10 cellular contexts compared by ENCODE assay signal in genomic region chr1:117077267-117077666, GRCh38. TPM values are rescaled to one million over a fixed set of nuclear protein-coding genes. Genes with fewer than 3 reads are reported as not detected.
DNase-seq lines count a peak whose midpoint lies in the region; ATAC-seq and TF ChIP-seq lines count a peak whose summit lies in the region.
"Had no signal": no experiment of that assay in that cellular context is flagged by ENCODE, and none has a peak within 500 bp of the region (broad histone marks: within the 10 kb centered on the region; RNA-seq: fewer than 3 reads in every experiment).

No MANE protein-coding gene starts in this region.

- no peaks in the 10 kb centered on the region for H3K4me1 ChIP-seq in OCI-LY7 (ENCODE audit: insufficient read depth, low read length, poor library complexity, severe bottlenecking)

- H4K20me1 ChIP-seq in OCI-LY7 (ENCODE audit: insufficient read depth, low read length): no peaks in the 10 kb centered on the region

- no peaks in the 10 kb centered on the region for H3K9me2 ChIP-seq in OCI-LY7 (ENCODE audit: insufficient read depth, low read length)

- DNase-seq in SIG-M5 treated with dmso at 0.1 percent for 504 hours (lab: John Stamatoyannopoulos, UW; ENCODE audit: unreplicated experiment) (peak; percentile 4), SIG-M5 (lab: John Stamatoyannopoulos, UW) (no peak), OCI-LY7 (ENCODE audit: low spot score) (no peak)
- peak; percentile 53 to 64 for DNase-seq in activated CD4-positive, alpha-beta T cell treated with anti-CD3 and anti-CD28 coated beads, Interleukin-2, amount 50 U/mL, for 48 hours
- DNase-seq in stimulated activated CD4-positive, alpha-beta T cell treated with anti-CD3 and anti-CD28 coated beads, Interleukin-4, amount 100 ng/mL, for 4 hours: peak; percentile 19 to 69
- DNase-seq: effector CD4-positive, alpha-beta T cell; NCI-H1048 had no signal

- H2AFZ ChIP-seq in OCI-LY7 (ENCODE audit: low read length): no peak overlapping the region

- BruUV-seq in OCI-LY7 (replicated peaks; lab: Mats Ljungman, UMichigan): no TSS peak

- ATAC-seq in esophagus mucosa: peak; percentile 98
- ATAC-seq in GM19035 (IDR thresholded peaks at IDR 0.05; ENCODE audit: unreplicated experiment): no peak
- no peak for ATAC-seq in GM21381 (IDR thresholded peaks at IDR 0.05; ENCODE audit: unreplicated experiment)

- H3K36me3 ChIP-seq in OCI-LY7 (ENCODE audit: insufficient read depth, low read length): peaks cover 96% of the 10 kb centered on the region

- H3K79me2 ChIP-seq in OCI-LY7 (ENCODE audit: insufficient read depth, low read depth, low read length): no peaks in the 10 kb centered on the region

- H3K9me3 ChIP-seq in OCI-LY7 (ENCODE audit: low read length): no peaks in the 10 kb centered on the region

- TF ChIP-seq CTCF in OCI-LY7 (conservative IDR thresholded peaks at IDR 0.05; ENCODE audit: low read length): no peak

- no peak overlapping the region for H3K27ac ChIP-seq in OCI-LY7 (ENCODE audit: low read depth, low read length, poor library complexity, severe bottlenecking)

- H3K4me2 ChIP-seq in OCI-LY7 (ENCODE audit: low read length): no peak overlapping the region

- intact Hi-C loops in OCI-LY7 (cut with micrococcal nuclease; ENCODE audit: unreplicated experiment): no loop called here

- H3K4me3 ChIP-seq in OCI-LY7 (ENCODE audit: low read depth, low read length, poor library complexity, severe bottlenecking): no peak overlapping the region

- POLR2A ChIA-PET in OCI-LY7 (lab: Charles Lee): interaction anchor here (0.5 to 1.3 kb wide), 3 partner anchors 12 to 510 kb away, joined by 3 read pairs; no protein-coding TSS in a partner anchor

- CTCF ChIA-PET in OCI-LY7 (lab: Charles Lee; ENCODE audit: unreplicated experiment): no interaction called here

RNA-seq across cellular contexts. Expression of gene TTF2, which starts 17.1 kb away (rescaled TPM):
- total RNA-seq in esophagus mucosa (26.2 TPM), OCI-LY7 (2022) (133 and 136 TPM in 2 replicates)
- 81.3 and 82.6 TPM in 2 replicates for total RNA-seq in OCI-LY7 (2014; rRNA removed; shearing (Covaris generic))

RNA-seq across cellular contexts. Expression of gene TRIM45, which starts 44.3 kb away (rescaled TPM):
- total RNA-seq in esophagus mucosa: 1.8 TPM
- not detected in 2 replicates for total RNA-seq in OCI-LY7 (2014; rRNA removed; shearing (Covaris generic))
- not detected in 2 replicates for total RNA-seq in OCI-LY7 (2022)

Comparison
In these comparisons a context has a peak if more than half of its experiments do, and no peak if none do; other contexts are left out.
1. DNase-seq: peak in SIG-M5 treated with dmso at 0.1 percent for 504 hours (single experiment), activated CD4-positive, alpha-beta T cell treated with anti-CD3 and anti-CD28 coated beads, Interleukin-2, amount 50 U/mL, for 48 hours (2 of 2) and stimulated activated CD4-positive, alpha-beta T cell treated with anti-CD3 and anti-CD28 coated beads, Interleukin-4, amount 100 ng/mL, for 4 hours (2 of 2); none in SIG-M5 (single experiment) and OCI-LY7 (single experiment).